ENCODE assay signal across 28 cellular contexts in the genomic region with DNA sequence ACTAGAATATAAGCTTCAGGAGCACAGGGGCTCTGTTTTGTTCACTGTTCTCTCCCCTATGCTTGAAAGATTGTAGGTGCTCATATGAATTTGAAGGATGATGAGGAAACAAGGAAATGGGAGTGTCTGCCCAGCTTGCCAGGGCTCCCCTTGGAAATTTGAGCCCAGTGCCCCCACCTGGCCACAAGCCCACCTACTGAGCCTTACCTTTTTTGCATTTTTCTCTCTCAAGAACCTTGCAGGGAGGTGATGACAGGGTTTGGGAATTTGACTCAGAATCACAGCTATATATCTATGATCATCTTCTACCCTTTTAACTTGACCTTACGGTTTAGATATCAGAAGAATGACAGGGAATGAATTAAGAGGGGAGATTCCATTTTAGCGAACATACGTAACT. TPM values are rescaled to one million over a fixed set of nuclear protein-coding genes. Genes with fewer than 3 reads are reported as not detected.
"Had no signal": no experiment of that assay in that cellular context is flagged by ENCODE, and none has a peak within 500 bp of the region (broad histone marks: within the 10 kb centered on the region; RNA-seq: fewer than 3 reads in every experiment).

No MANE protein-coding gene starts in this region.

- H3K27ac Mint-ChIP-seq: activated CD4-positive, alpha-beta memory T cell treated with anti-CD3 and anti-CD28 coated beads, Interleukin-2, amount 10 ng/mL, durations not matched to agents 7 days and 5 days; activated CD4-positive, alpha-beta T cell treated with anti-CD3 and anti-CD28 coated beads, Interleukin-2, amount 10 ng/mL, durations not matched to agents 7 days and 5 days; activated naive CD4-positive, alpha-beta T cell treated with anti-CD3 and anti-CD28 coated beads, Interleukin-2, amount 50 U/mL, for 24 hours; activated naive CD8-positive, alpha-beta T cell treated with anti-CD3 and anti-CD28 coated beads, Interleukin-2, amount 50 U/mL, for 24 hours; activated T-cell treated with anti-CD3 and anti-CD28 coated beads, Interleukin-2, amount 50 U/mL, for 24 hours; immature natural killer cell; memory B cell; neural progenitor cell; stimulated activated effector memory CD8-positive, alpha-beta T cell treated with anti-CD3 and anti-CD28 coated beads, Interleukin-12 subunit alpha, Interleukin-12 subunit beta, amount 100 ng/mL, for 72 hours; stimulated activated naive CD8-positive, alpha-beta T cell treated with anti-CD3 and anti-CD28 coated beads, Interleukin-15, Interleukin-2, amounts not matched to agents 100 ng/mL and 50 ng/mL, for 24 hours; WTC11 had no signal

- H3K27me3 Mint-ChIP-seq: activated CD4-positive, alpha-beta T cell treated with anti-CD3 and anti-CD28 coated beads, Interleukin-2, amount 10 ng/mL, durations not matched to agents 7 days and 5 days had no signal

- H3K36me3 Mint-ChIP-seq: activated naive CD4-positive, alpha-beta T cell treated with anti-CD3 and anti-CD28 coated beads, Interleukin-2, amount 50 U/mL, for 24 hours; immature natural killer cell; memory B cell; naive thymus-derived CD8-positive, alpha-beta T cell; neural progenitor cell; stimulated activated effector memory CD8-positive, alpha-beta T cell treated with anti-CD3 and anti-CD28 coated beads, Interleukin-12 subunit alpha, Interleukin-12 subunit beta, amount 100 ng/mL, for 72 hours; WTC11 had no signal

- H3K36me3 ChIP-seq: gastroesophageal sphincter, neural progenitor cell, right lobe of liver, thoracic aorta had no signal

- H3K9me3 Mint-ChIP-seq: activated CD4-positive, alpha-beta memory T cell treated with anti-CD3 and anti-CD28 coated beads, Interleukin-2, amount 10 ng/mL, durations not matched to agents 7 days and 5 days; activated CD4-positive, alpha-beta T cell treated with anti-CD3 and anti-CD28 coated beads, Interleukin-2, amount 10 ng/mL, durations not matched to agents 7 days and 5 days; activated naive CD4-positive, alpha-beta T cell treated with anti-CD3 and anti-CD28 coated beads, Interleukin-2, amount 50 U/mL, for 24 hours; activated naive CD8-positive, alpha-beta T cell treated with anti-CD3 and anti-CD28 coated beads, Interleukin-2, amount 50 U/mL, for 24 hours; activated T-cell treated with anti-CD3 and anti-CD28 coated beads, Interleukin-2, amount 50 U/mL, for 24 hours; memory B cell; naive thymus-derived CD8-positive, alpha-beta T cell; neural progenitor cell; stimulated activated effector memory CD8-positive, alpha-beta T cell treated with anti-CD3 and anti-CD28 coated beads, Interleukin-12 subunit alpha, Interleukin-12 subunit beta, amount 100 ng/mL, for 72 hours; stimulated activated naive CD8-positive, alpha-beta T cell treated with anti-CD3 and anti-CD28 coated beads, Interleukin-15, Interleukin-2, amounts not matched to agents 100 ng/mL and 50 ng/mL, for 24 hours; WTC11 had no signal

- H3K4me3 Mint-ChIP-seq: activated CD4-positive, alpha-beta memory T cell treated with anti-CD3 and anti-CD28 coated beads, Interleukin-2, amount 10 ng/mL, durations not matched to agents 7 days and 5 days; activated CD4-positive, alpha-beta T cell treated with anti-CD3 and anti-CD28 coated beads, Interleukin-2, amount 10 ng/mL, durations not matched to agents 7 days and 5 days; activated naive CD4-positive, alpha-beta T cell treated with anti-CD3 and anti-CD28 coated beads, Interleukin-2, amount 50 U/mL, for 24 hours; activated naive CD8-positive, alpha-beta T cell treated with anti-CD3 and anti-CD28 coated beads, Interleukin-2, amount 50 U/mL, for 24 hours; activated T-cell treated with anti-CD3 and anti-CD28 coated beads, Interleukin-2, amount 50 U/mL, for 24 hours; immature natural killer cell; memory B cell; naive thymus-derived CD8-positive, alpha-beta T cell; neural progenitor cell; stimulated activated effector memory CD8-positive, alpha-beta T cell treated with anti-CD3 and anti-CD28 coated beads, Interleukin-12 subunit alpha, Interleukin-12 subunit beta, amount 100 ng/mL, for 72 hours; stimulated activated naive CD8-positive, alpha-beta T cell treated with anti-CD3 and anti-CD28 coated beads, Interleukin-15, Interleukin-2, amounts not matched to agents 100 ng/mL and 50 ng/mL, for 24 hours; WTC11 had no signal

- H3K4me3 ChIP-seq: gastroesophageal sphincter, neural progenitor cell, right lobe of liver, skin epidermis, thoracic aorta had no signal

- H3K27me3 ChIP-seq: gastroesophageal sphincter, neural progenitor cell, right lobe of liver had no signal

- FAIRE-seq: colon, urothelium cell line had no signal

- DNase-seq: activated CD4-positive, alpha-beta memory T cell treated with anti-CD3 and anti-CD28 coated beads, Interleukin-2, amount 10 ng/mL, durations not matched to agents 7 days and 5 days; activated CD4-positive, alpha-beta T cell treated with anti-CD3 and anti-CD28 coated beads for 1 hour; activated CD4-positive, alpha-beta T cell treated with anti-CD3 and anti-CD28 coated beads, Interleukin-2, amount 10 ng/mL, durations not matched to agents 7 days and 5 days; activated CD8-positive, alpha-beta memory T cell treated with anti-CD3 and anti-CD28 coated beads, Interleukin-2, amount 50 U/mL, for 48 hours; activated gamma-delta T cell treated with Interleukin-2 at 50 U/mL for 16 hours; activated naive CD8-positive, alpha-beta T cell treated with anti-CD3 and anti-CD28 coated beads, Interleukin-2, amount 50 U/mL, for 24 hours; activated T-cell treated with anti-CD3 and anti-CD28 coated beads, Interleukin-2, amount 50 U/mL, for 24 hours; amygdala; effector CD4-positive, alpha-beta T cell; erythroblast; hippocampal formation; immature natural killer cell; naive thymus-derived CD8-positive, alpha-beta T cell; right lobe of liver; stimulated activated CD4-positive, alpha-beta T cell treated with anti-CD3 and anti-CD28 coated beads, Interleukin-12 subunit alpha, Interleukin-12 subunit beta, amount 100 ng/mL, for 4 hours; stimulated activated CD4-positive, alpha-beta T cell treated with anti-CD3 and anti-CD28 coated beads, Interleukin-4, amount 100 ng/mL, for 1 hour; T-helper 2 cell had no signal

- ATAC-seq: activated naive CD8-positive, alpha-beta T cell treated with anti-CD3 and anti-CD28 coated beads, Interleukin-2, amount 50 U/mL, for 24 hours; gastroesophageal sphincter; naive thymus-derived CD8-positive, alpha-beta T cell; right lobe of liver; stimulated activated effector memory CD8-positive, alpha-beta T cell treated with anti-CD3 and anti-CD28 coated beads, Interleukin-12 subunit alpha, Interleukin-12 subunit beta, amount 100 ng/mL, for 72 hours; WTC11 had no signal

- H3K4me1 Mint-ChIP-seq: activated CD4-positive, alpha-beta memory T cell treated with anti-CD3 and anti-CD28 coated beads, Interleukin-2, amount 10 ng/mL, durations not matched to agents 7 days and 5 days; memory B cell; stimulated activated effector memory CD8-positive, alpha-beta T cell treated with anti-CD3 and anti-CD28 coated beads, Interleukin-12 subunit alpha, Interleukin-12 subunit beta, amount 100 ng/mL, for 72 hours had no signal

RNA-seq across cellular contexts. Expression of a gene that starts 33.8 kb away (rescaled TPM):
- total RNA-seq: activated CD4-positive, alpha-beta memory T cell treated with anti-CD3 and anti-CD28 coated beads, Interleukin-2, amount 10 ng/mL, durations not matched to agents 7 days and 5 days; activated CD4-positive, alpha-beta T cell treated with anti-CD3 and anti-CD28 coated beads, Interleukin-2, amount 10 ng/mL, durations not matched to agents 7 days and 5 days; naive thymus-derived CD8-positive, alpha-beta T cell had no signal
